In the genomic region with DNA sequence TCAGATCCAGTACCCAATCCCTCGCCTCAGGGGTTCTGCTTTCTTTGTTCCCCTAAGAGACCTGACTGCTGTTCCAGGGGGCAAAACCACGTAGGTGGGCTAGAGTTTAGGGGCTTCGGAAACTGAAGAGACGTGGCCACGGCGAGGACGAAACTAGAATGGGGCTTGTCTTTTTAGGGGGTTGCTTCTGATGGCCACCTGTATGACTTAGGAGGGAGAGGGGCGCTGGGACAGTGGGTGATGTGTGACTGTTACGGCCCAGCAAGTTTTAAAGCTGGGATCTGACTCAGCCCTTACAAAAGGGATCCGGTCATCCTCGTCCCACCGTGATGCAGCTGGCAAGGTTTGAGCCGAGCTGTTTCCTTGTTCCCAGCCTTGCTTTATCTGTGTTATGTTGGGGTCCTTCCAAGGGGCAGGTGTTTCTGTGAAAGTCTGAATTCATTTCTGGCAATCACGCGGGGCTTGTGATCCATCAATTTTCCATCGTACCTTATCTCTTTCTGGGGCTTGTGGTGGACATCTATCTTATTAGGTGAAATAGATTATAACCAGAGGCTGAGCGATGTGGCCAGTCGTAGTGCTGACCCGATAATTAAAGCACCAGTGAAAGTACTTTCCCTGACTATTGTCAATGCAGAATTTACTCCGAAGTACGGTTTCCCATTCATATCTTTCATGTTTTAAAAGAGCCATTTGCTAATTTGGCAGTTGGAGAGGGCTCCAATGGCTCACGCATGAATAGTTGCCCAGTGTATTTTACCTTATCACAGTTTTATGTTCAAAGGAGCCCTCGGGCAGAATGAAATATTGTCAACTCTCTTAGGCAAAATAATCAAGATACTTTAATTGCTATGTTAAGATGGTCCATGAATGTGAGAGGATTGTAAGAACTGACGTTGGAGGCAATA, we compare ENCODE assay signal across 7 cellular contexts. TPM values are rescaled to one million over a fixed set of nuclear protein-coding genes. Genes with fewer than 3 reads are reported as not detected.
A peak's percentile ranks its signal among the peaks of the same experiment; 100 is the strongest.
DNase-seq lines count a peak whose midpoint lies in the region; ATAC-seq and TF ChIP-seq lines count a peak whose summit lies in the region.

No MANE protein-coding gene starts in this region.

- H3K9me3 ChIP-seq in HEK293 (ENCODE audit: control insufficient read depth, insufficient read depth, low read depth, low read length), result no peaks in the 10 kb centered on the region
- no peaks in the 10 kb centered on the region for H3K9me3 ChIP-seq in SK-N-MC (ENCODE audit: low read depth, low read length)

- TF ChIP-seq CTCF in HEK293 (tag by site-specific recombination; IDR thresholded peaks at IDR 0.05), result no peak
- no peak for TF ChIP-seq CTCF in foreskin keratinocyte (conservative IDR thresholded peaks at IDR 0.05)
- TF ChIP-seq CTCF in omental fat pad (IDR thresholded peaks at IDR 0.05), result no peak

- H3K27ac ChIP-seq in HEK293 (ENCODE audit: extremely low read depth, low read depth, low read length), result peak overlapping the region; percentile 85
- H3K27ac ChIP-seq in SK-N-MC, result peak overlapping the region; percentile 20; the same call in 1 of the 2 replicates
- peak overlapping the region; percentile 98 for H3K27ac ChIP-seq in foreskin keratinocyte

- H3K9ac ChIP-seq in SK-N-MC (ENCODE audit: insufficient read length), result peak overlapping the region; percentile 73

- CTCF ChIA-PET in HEK293 (lab: Yijun Ruan, JAX), result interaction anchor here (0.8 to 2.4 kb wide), 5 partner anchors 15 to 548 kb away, joined by 3 to 18 read pairs (median 4); no protein-coding TSS in a partner anchor

- POLR2A ChIA-PET in HEK293 (lab: Yijun Ruan, JAX), result interaction anchor here (1.0 to 1.1 kb wide), 2 partner anchors 8 to 36 kb away, joined by 3 read pairs; no protein-coding TSS in a partner anchor

- no peaks in the 10 kb centered on the region for H3K27me3 ChIP-seq in foreskin keratinocyte

- H3K4me1 ChIP-seq in HEK293 (ENCODE audit: control insufficient read depth, insufficient read depth, low read length) (peaks cover 18% of the 10 kb centered on the region; the same call in 1 of the 2 replicates), foreskin keratinocyte (peaks cover 27% of the 10 kb centered on the region)

- H3K4me3 ChIP-seq in HEK293 (ENCODE audit: low read depth, low read length), result peak overlapping the region; percentile 71
- peak overlapping the region; percentile 95 for H3K4me3 ChIP-seq in SK-N-MC

- ATAC-seq in foreskin keratinocyte (peak; percentile 13), omental fat pad (ENCODE audit: low FRiP score) (peak; percentile 44), HG02981 (IDR thresholded peaks at IDR 0.05; ENCODE audit: unreplicated experiment) (no peak)

- H3K36me3 ChIP-seq in HEK293 (ENCODE audit: control insufficient read depth in 2 of 2, insufficient read depth in 1 of 2, low read length in 2 of 2), result no peaks in the 10 kb centered on the region
- H3K36me3 ChIP-seq in SK-N-MC (ENCODE audit: insufficient read depth, low read length), result no peaks in the 10 kb centered on the region

- DNase-seq in SK-N-MC (ENCODE audit: low read depth, low spot score), result no peak
- peak in 1 of 2 donors; percentile 55 for DNase-seq in foreskin keratinocyte
- peak; percentile 46 for DNase-seq in omental fat pad (ENCODE audit: low spot score)
- no peak for DNase-seq in inferior parietal cortex (ENCODE audit: extremely low spot score)
- DNase-seq in activated naive CD4-positive, alpha-beta T cell (lab: John Stamatoyannopoulos, UW), result no peak

TF ChIP-seq in HEK293, 187 proteins besides CTCF, POLR2A, EP300 and RAD21 (continues in another document):
- 0 out of 2 replicates have a peak, but pooled peaks have one; percentile 47 for TF ChIP-seq ZBTB7A (tag by site-specific recombination; IDR thresholded peaks at IDR 0.05; ENCODE audit: low read depth)
- peak; percentile 73; the same call in 1 of the 2 replicates for TF ChIP-seq ZNF561 (tag by site-specific recombination; IDR thresholded peaks at IDR 0.05; ENCODE audit: borderline replicate concordance)
- no peak for TF ChIP-seq OVOL3 (tag by site-specific recombination; IDR thresholded peaks at IDR 0.05)
- no peak for TF ChIP-seq ZNF324 (tag by site-specific recombination; IDR thresholded peaks at IDR 0.05)
- TF ChIP-seq HOXD13 (CRISPR knock-in tag; IDR thresholded peaks at IDR 0.05; ENCODE audit: borderline replicate concordance), result no peak
- TF ChIP-seq MYNN (tag by site-specific recombination; IDR thresholded peaks at IDR 0.05; ENCODE audit: borderline replicate concordance), result no peak
- TF ChIP-seq ZNF157 (tag by site-specific recombination; IDR thresholded peaks at IDR 0.05), result no peak
- no peak for TF ChIP-seq ZNF473 (tag by site-specific recombination; IDR thresholded peaks at IDR 0.05)
- TF ChIP-seq, protein P1, sequence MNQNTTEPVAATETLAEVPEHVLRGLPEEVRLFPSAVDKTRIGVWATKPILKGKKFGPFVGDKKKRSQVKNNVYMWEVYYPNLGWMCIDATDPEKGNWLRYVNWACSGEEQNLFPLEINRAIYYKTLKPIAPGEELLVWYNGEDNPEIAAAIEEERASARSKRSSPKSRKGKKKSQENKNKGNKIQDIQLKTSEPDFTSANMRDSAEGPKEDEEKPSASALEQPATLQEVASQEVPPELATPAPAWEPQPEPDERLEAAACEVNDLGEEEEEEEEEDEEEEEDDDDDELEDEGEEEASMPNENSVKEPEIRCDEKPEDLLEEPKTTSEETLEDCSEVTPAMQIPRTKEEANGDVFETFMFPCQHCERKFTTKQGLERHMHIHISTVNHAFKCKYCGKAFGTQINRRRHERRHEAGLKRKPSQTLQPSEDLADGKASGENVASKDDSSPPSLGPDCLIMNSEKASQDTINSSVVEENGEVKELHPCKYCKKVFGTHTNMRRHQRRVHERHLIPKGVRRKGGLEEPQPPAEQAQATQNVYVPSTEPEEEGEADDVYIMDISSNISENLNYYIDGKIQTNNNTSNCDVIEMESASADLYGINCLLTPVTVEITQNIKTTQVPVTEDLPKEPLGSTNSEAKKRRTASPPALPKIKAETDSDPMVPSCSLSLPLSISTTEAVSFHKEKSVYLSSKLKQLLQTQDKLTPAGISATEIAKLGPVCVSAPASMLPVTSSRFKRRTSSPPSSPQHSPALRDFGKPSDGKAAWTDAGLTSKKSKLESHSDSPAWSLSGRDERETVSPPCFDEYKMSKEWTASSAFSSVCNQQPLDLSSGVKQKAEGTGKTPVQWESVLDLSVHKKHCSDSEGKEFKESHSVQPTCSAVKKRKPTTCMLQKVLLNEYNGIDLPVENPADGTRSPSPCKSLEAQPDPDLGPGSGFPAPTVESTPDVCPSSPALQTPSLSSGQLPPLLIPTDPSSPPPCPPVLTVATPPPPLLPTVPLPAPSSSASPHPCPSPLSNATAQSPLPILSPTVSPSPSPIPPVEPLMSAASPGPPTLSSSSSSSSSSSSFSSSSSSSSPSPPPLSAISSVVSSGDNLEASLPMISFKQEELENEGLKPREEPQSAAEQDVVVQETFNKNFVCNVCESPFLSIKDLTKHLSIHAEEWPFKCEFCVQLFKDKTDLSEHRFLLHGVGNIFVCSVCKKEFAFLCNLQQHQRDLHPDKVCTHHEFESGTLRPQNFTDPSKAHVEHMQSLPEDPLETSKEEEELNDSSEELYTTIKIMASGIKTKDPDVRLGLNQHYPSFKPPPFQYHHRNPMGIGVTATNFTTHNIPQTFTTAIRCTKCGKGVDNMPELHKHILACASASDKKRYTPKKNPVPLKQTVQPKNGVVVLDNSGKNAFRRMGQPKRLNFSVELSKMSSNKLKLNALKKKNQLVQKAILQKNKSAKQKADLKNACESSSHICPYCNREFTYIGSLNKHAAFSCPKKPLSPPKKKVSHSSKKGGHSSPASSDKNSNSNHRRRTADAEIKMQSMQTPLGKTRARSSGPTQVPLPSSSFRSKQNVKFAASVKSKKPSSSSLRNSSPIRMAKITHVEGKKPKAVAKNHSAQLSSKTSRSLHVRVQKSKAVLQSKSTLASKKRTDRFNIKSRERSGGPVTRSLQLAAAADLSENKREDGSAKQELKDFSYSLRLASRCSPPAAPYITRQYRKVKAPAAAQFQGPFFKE (tag by site-specific recombination; IDR thresholded peaks at IDR 0.05; ENCODE audit: borderline replicate concordance), result no peak
- TF ChIP-seq, protein P2, sequence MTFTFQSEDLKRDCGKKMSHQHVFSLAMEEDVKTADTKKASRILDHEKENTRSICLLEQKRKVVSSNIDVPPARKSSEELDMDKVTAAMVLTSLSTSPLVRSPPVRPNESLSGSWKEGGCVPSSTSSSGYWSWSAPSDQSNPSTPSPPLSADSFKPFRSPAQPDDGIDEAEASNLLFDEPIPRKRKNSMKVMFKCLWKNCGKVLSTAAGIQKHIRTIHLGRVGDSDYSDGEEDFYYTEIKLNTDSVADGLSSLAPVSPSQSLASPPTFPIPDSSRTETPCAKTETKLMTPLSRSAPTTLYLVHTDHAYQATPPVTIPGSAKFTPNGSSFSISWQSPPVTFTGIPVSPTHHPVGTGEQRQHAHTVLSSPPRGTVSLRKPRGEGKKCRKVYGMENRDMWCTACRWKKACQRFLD (tag by site-specific recombination; IDR thresholded peaks at IDR 0.05), result no peak
- TF ChIP-seq ZNF23 (tag by site-specific recombination; IDR thresholded peaks at IDR 0.05; ENCODE audit: borderline replicate concordance), result no peak
- no peak for TF ChIP-seq ZNF146 (tag by site-specific recombination; IDR thresholded peaks at IDR 0.05)
- no peak for TF ChIP-seq ZNF350 (tag by site-specific recombination; IDR thresholded peaks at IDR 0.05)
- TF ChIP-seq, protein P3, sequence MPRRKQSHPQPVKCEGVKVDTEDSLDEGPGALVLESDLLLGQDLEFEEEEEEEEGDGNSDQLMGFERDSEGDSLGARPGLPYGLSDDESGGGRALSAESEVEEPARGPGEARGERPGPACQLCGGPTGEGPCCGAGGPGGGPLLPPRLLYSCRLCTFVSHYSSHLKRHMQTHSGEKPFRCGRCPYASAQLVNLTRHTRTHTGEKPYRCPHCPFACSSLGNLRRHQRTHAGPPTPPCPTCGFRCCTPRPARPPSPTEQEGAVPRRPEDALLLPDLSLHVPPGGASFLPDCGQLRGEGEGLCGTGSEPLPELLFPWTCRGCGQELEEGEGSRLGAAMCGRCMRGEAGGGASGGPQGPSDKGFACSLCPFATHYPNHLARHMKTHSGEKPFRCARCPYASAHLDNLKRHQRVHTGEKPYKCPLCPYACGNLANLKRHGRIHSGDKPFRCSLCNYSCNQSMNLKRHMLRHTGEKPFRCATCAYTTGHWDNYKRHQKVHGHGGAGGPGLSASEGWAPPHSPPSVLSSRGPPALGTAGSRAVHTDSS (tag by site-specific recombination; IDR thresholded peaks at IDR 0.05), result no peak
- no peak for TF ChIP-seq ZNF571 (tag by site-specific recombination; IDR thresholded peaks at IDR 0.05)
- TF ChIP-seq MZF1 (tag by site-specific recombination; IDR thresholded peaks at IDR 0.05; ENCODE audit: borderline replicate concordance), result peak; percentile 52

RNA-seq across cellular contexts. Expression of a gene that starts 0.9 kb away (rescaled TPM):
- 147 and 157 TPM in 2 replicates for total RNA-seq in foreskin keratinocyte
- polyA plus RNA-seq in foreskin keratinocyte, result 26.7 and 30.7 TPM in 2 replicates
- 10 to 100 TPM; 24.9 to 92.4 (median 54.4) TPM for total RNA-seq in omental fat pad

Comparison
In these comparisons a context has a peak if more than half of its experiments do, and no peak if none do; other contexts are left out.
1. H3K27ac ChIP-seq: peak in every context shown above with its lines; median percentile 98 in foreskin keratinocyte; 85 in HEK293; 20 in SK-N-MC.